ENCODE assay signal across 8 cellular contexts in the genomic region with DNA sequence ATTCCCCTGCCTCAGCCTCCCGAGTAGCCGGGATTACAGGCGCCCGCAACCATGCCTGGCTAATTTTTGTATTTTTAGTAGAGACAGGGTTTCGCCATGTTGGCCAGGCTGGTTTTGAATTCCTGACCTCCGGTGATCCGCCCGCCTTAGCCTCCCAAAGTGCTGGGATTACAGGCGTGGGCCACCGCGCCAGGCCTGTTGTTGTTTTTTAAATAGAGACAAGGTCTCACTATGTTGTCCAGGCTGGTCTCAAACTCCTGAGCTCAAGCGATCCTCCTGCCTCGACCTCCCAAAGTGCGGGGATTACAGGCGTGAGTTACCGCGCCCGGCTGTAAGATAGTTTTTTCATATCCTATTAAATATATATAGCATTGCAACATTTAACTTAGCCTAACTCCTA. TPM values are rescaled to one million over a fixed set of nuclear protein-coding genes. Genes with fewer than 3 reads are reported as not detected.
DNase-seq lines count a peak whose midpoint lies in the region; ATAC-seq, FAIRE-seq and TF ChIP-seq lines count a peak whose summit lies in the region.
"Not testable (repeated sequence)": the region's sequence is repeated elsewhere in the genome, so short reads cannot be mapped to it uniquely, and the experiment has no call there.

No MANE protein-coding gene starts in this region.

- ATAC-seq in DND-41 (ENCODE audit: insufficient read depth, low read depth); activated CD4-positive, alpha-beta T cell treated with anti-CD3 and anti-CD28 coated beads for 36 hours; left lung: not testable (repeated sequence)

- H3K9me3 ChIP-seq in DND-41 (ENCODE audit: insufficient read depth, low read length, severe bottlenecking); MM.1S (replicated peaks; ENCODE audit: insufficient read depth, low read length); astrocyte (ENCODE audit: insufficient read depth, low read depth, low read length); left lung; osteoblast (ENCODE audit: low read depth, low read length); testis: not testable (repeated sequence)

- peak overlapping the region; percentile 88 for H3K4me3 Mint-ChIP-seq in activated CD4-positive, alpha-beta T cell treated with anti-CD3 and anti-CD28 coated beads for 36 hours
- H3K4me3 Mint-ChIP-seq in astrocyte (ENCODE audit: unreplicated experiment), result peak overlapping the region; percentile 93

- H3K27ac Mint-ChIP-seq in activated CD4-positive, alpha-beta T cell treated with anti-CD3 and anti-CD28 coated beads for 36 hours, result peak overlapping the region; percentile 95
- not testable (repeated sequence) for H3K27ac Mint-ChIP-seq in astrocyte (ENCODE audit: unreplicated experiment)

- intact Hi-C loops in activated CD4-positive, alpha-beta T cell treated with anti-CD3 and anti-CD28 coated beads for 36 hours (cut with DNase I, micrococcal nuclease), result loop anchor here (2.0 to 10.0 kb wide), 9 partner anchors 34 to 1893 kb away; partner anchors contain the start of gene DOCK10 (in 1 of the 2)
- intact Hi-C loops in left lung (cut with DNase I), result loop anchor here in 1 of 2 donors (10.0 kb wide), 1 partner anchor 140 kb away; no protein-coding TSS in a partner anchor
- intact Hi-C loops in testis (cut with DNase I; ENCODE audit: low total_unique reads), result not testable (repeated sequence)

- H3K79me2 ChIP-seq in DND-41 (ENCODE audit: insufficient read depth, low read length) (peaks cover 41% of the 10 kb centered on the region), MM.1S (ENCODE audit: low read length) (peaks cover 37% of the 10 kb centered on the region), astrocyte (ENCODE audit: insufficient read depth, low read length) (peaks cover 11% of the 10 kb centered on the region), osteoblast (ENCODE audit: insufficient read depth, low read length) (peaks cover 23% of the 10 kb centered on the region)

- H3K9me2 ChIP-seq in MM.1S (replicated peaks; ENCODE audit: insufficient read depth, low read length), result not testable (repeated sequence)

- CTCF ChIA-PET in activated CD4-positive, alpha-beta T cell treated with anti-CD3 and anti-CD28 coated beads for 36 hours (lab: Charles Lee), result interaction anchor here (1.0 to 1.5 kb wide), 3 partner anchors 33 to 46 kb away, joined by 3 to 5 read pairs (median 4); no protein-coding TSS in a partner anchor

- not testable (repeated sequence) for FAIRE-seq in astrocyte (lab: Jason Lieb, UNC)

- peak overlapping the region; percentile 92 for H3K4me2 ChIP-seq in DND-41 (ENCODE audit: insufficient read depth, low read length)
- peak overlapping the region; percentile 97; the same call in 1 of the 2 replicates for H3K4me2 ChIP-seq in MM.1S (ENCODE audit: low read depth, low read length)
- peak overlapping the region; percentile 87 for H3K4me2 ChIP-seq in astrocyte (ENCODE audit: low read length)
- H3K4me2 ChIP-seq in osteoblast (ENCODE audit: insufficient read depth, low read length), result peak overlapping the region; percentile 93

- H2AFZ ChIP-seq in DND-41 (ENCODE audit: low read depth, low read length) (peak overlapping the region; percentile 97; the same call in 1 of the 2 replicates), osteoblast (ENCODE audit: low read length) (peak overlapping the region; percentile 96)
- not testable (repeated sequence) for H2AFZ ChIP-seq in MM.1S (ENCODE audit: low read length); astrocyte (ENCODE audit: low read depth, low read length)

- DNase-seq in DND-41 (peak; percentile 6), left lung (peak in 1 of 2 donors; percentile 59)
- DNase-seq in MM.1S; astrocyte (ENCODE audit: low read depth); epithelial cell of proximal tubule (ENCODE audit: low read depth); osteoblast (ENCODE audit: insufficient read length, low spot score, missing footprints); testis: not testable (repeated sequence)
- DNase-seq in activated CD4-positive, alpha-beta T cell treated with anti-CD3 and anti-CD28 coated beads for 36 hours, result peak; percentile 6

- not testable (repeated sequence) for H3K9me3 Mint-ChIP-seq in activated CD4-positive, alpha-beta T cell treated with anti-CD3 and anti-CD28 coated beads for 36 hours (ENCODE audit: low read depth); astrocyte (ENCODE audit: unreplicated experiment)

- POLR2A ChIA-PET in activated CD4-positive, alpha-beta T cell treated with anti-CD3 and anti-CD28 coated beads for 36 hours (lab: Charles Lee), result interaction anchor here (0.7 to 3.0 kb wide), 4 partner anchors 35 to 237 kb away, joined by 3 to 13 read pairs (median 8); partner anchors contain the start of gene IRS1

- peak overlapping the region; percentile 90 for H3K9ac ChIP-seq in DND-41 (ENCODE audit: low read depth, low read length)
- H3K9ac ChIP-seq in MM.1S (ENCODE audit: low read length); astrocyte (ENCODE audit: low read length): not testable (repeated sequence)

- not testable (repeated sequence) for H3K36me3 ChIP-seq in DND-41 (ENCODE audit: insufficient read depth, low read length); MM.1S (replicated peaks; ENCODE audit: insufficient read depth, low read length); astrocyte (ENCODE audit: insufficient read depth, low read length); left lung; osteoblast (ENCODE audit: insufficient read depth, low read length); testis (ENCODE audit: low read depth, missing control alignments)

- peaks cover 18% of the 10 kb centered on the region for H3F3A ChIP-seq in MM.1S (ENCODE audit: insufficient read depth, low read length)

- H3K27me3 ChIP-seq in DND-41 (ENCODE audit: insufficient read depth, low read length, poor library complexity); MM.1S (replicated peaks; ENCODE audit: insufficient read depth, low read length); astrocyte (ENCODE audit: insufficient read depth, low read length); left lung; osteoblast (ENCODE audit: insufficient read depth, low read length); testis: not testable (repeated sequence)

- not testable (repeated sequence) for H4K20me1 ChIP-seq in DND-41 (ENCODE audit: insufficient read depth, low read length); MM.1S (ENCODE audit: insufficient read depth, low read length); astrocyte (ENCODE audit: insufficient read depth, low read length); osteoblast (ENCODE audit: insufficient read depth, low read length)

- not testable (repeated sequence) for H3K27me3 Mint-ChIP-seq in activated CD4-positive, alpha-beta T cell treated with anti-CD3 and anti-CD28 coated beads for 36 hours; astrocyte (ENCODE audit: low read depth, unreplicated experiment)

- 64 to 79% methylated on average over 18 of the region's 18 CpGs for WGBS in testis, 2 donors

- H3K4me3 ChIP-seq in DND-41 (ENCODE audit: low read depth in 1 of 2, low read length in 2 of 2), result peak overlapping the region; percentile 64 to 68; a peak in 3 of 4 replicates
- H3K4me3 ChIP-seq in MM.1S (ENCODE audit: low read length), result peak overlapping the region; percentile 82
- peak overlapping the region; percentile 90 for H3K4me3 ChIP-seq in astrocyte (ENCODE audit: insufficient read depth, low read depth, low read length)
- peak overlapping the region; percentile 75 for H3K4me3 ChIP-seq in epithelial cell of proximal tubule (ENCODE audit: low read depth, low read length)
- peak overlapping the region; percentile 68 to 72 for H3K4me3 ChIP-seq in left lung
- H3K4me3 ChIP-seq in osteoblast (ENCODE audit: insufficient read depth, low read length), result peak overlapping the region; percentile 90
- H3K4me3 ChIP-seq in testis, result peak overlapping the region; percentile 82 to 86

- H3K4me1 ChIP-seq in DND-41 (ENCODE audit: insufficient read depth, low read length), result peaks cover 53% of the 10 kb centered on the region
- H3K4me1 ChIP-seq in MM.1S (ENCODE audit: low read length), result peaks cover 12% of the 10 kb centered on the region
- peaks cover 10% of the 10 kb centered on the region for H3K4me1 ChIP-seq in astrocyte (ENCODE audit: insufficient read depth, low read length)
- H3K4me1 ChIP-seq in left lung, result peaks cover 4 to 33% of the 10 kb centered on the region in 2 donors
- H3K4me1 ChIP-seq in osteoblast (ENCODE audit: insufficient read depth, low read length), result peaks cover 11% of the 10 kb centered on the region
- H3K4me1 ChIP-seq in testis, result not testable (repeated sequence)

- H3K36me3 Mint-ChIP-seq in activated CD4-positive, alpha-beta T cell treated with anti-CD3 and anti-CD28 coated beads for 36 hours (ENCODE audit: low read depth), result peaks cover 51% of the 10 kb centered on the region
- H3K36me3 Mint-ChIP-seq in astrocyte (ENCODE audit: low read depth, unreplicated experiment), result not testable (repeated sequence)

- H3K27ac ChIP-seq in DND-41 (ENCODE audit: low read length); MM.1S (ENCODE audit: low read length); astrocyte (ENCODE audit: low read depth, low read length); left lung; osteoblast (ENCODE audit: low read depth, low read length): not testable (repeated sequence)
- peak overlapping the region in 1 of 2 donors; percentile 98 for H3K27ac ChIP-seq in testis

- H3K4me1 Mint-ChIP-seq in activated CD4-positive, alpha-beta T cell treated with anti-CD3 and anti-CD28 coated beads for 36 hours, result peaks cover 50% of the 10 kb centered on the region
- peaks cover 15% of the 10 kb centered on the region for H3K4me1 Mint-ChIP-seq in astrocyte (ENCODE audit: low read depth, unreplicated experiment)

- not testable (repeated sequence) for TF ChIP-seq POLR2A in testis (IDR thresholded peaks at IDR 0.05)

- not testable (repeated sequence) for TF ChIP-seq CTCF in DND-41 (IDR thresholded peaks at IDR 0.05; ENCODE audit: borderline replicate concordance, extremely low read depth, low read length, poor library complexity, severe bottlenecking); MM.1S (IDR thresholded peaks at IDR 0.05; ENCODE audit: low read length); astrocyte (IDR thresholded peaks at IDR 0.05; ENCODE audit: insufficient read depth, low read depth, low read length); epithelial cell of proximal tubule (conservative IDR thresholded peaks at IDR 0.05; ENCODE audit: low read depth, low read length); left lung (IDR thresholded peaks at IDR 0.05); osteoblast (IDR thresholded peaks at IDR 0.05; ENCODE audit: extremely low read depth, low read depth, low read length); testis (IDR thresholded peaks at IDR 0.05)

RNA-seq across cellular contexts. Expression of gene RHBDD1, which starts 1.0 kb away (rescaled TPM):
- total RNA-seq in activated CD4-positive, alpha-beta T cell treated with anti-CD3 and anti-CD28 coated beads for 36 hours, result 10 to 100 TPM; 38.1 to 49.0 TPM
- total RNA-seq in astrocyte (30.2 and 31.3 TPM in 2 replicates), epithelial cell of proximal tubule (11.8 and 14.1 TPM in 2 replicates), left lung (10 to 100 TPM; 33.3 to 40.1 TPM), osteoblast (24.2 and 25.3 TPM in 2 replicates), testis (10 to 100 TPM; 38.0 to 43.4 TPM)
- 49.8 TPM for polyA plus RNA-seq in testis (ENCODE audit: insufficient read depth, low read depth, low replicate concordance)

RNA-seq across cellular contexts. Expression of gene IRS1, which starts 35.3 kb away (rescaled TPM):
- 1 to 10 TPM; 2.6 to 3.3 TPM for total RNA-seq in activated CD4-positive, alpha-beta T cell treated with anti-CD3 and anti-CD28 coated beads for 36 hours
- 34.2 and 45.0 TPM in 2 replicates for total RNA-seq in astrocyte
- 13.0 and 25.8 TPM in 2 replicates for total RNA-seq in epithelial cell of proximal tubule
- 10 to 100 TPM; 13.3 to 15.9 TPM for total RNA-seq in left lung
- 24.5 and 27.9 TPM in 2 replicates for total RNA-seq in osteoblast
- total RNA-seq in testis, result 1 to 10 TPM; 3.1 to 5.9 TPM
- 3.1 TPM for polyA plus RNA-seq in testis (ENCODE audit: insufficient read depth, low read depth, low replicate concordance)
